In genomic region chr6:4637691-4638433, GRCh38 we compare ENCODE assay signal across 8 cellular contexts.
DNase-seq lines count a peak whose midpoint lies in the region; ATAC-seq and TF ChIP-seq lines count a peak whose summit lies in the region.

No MANE protein-coding gene starts in this region.

- H3K9me3 Mint-ChIP-seq in HFFc6, result no peaks in the 10 kb centered on the region

- TF ChIP-seq CTCF in GM06990 (IDR thresholded peaks at IDR 0.05; ENCODE audit: insufficient read depth, low read length, poor library complexity, severe bottlenecking) (no peak), HFFc6 (IDR thresholded peaks at IDR 0.05) (no peak)

- ATAC-seq in left lobe of liver, result no peak

- H3K27me3 Mint-ChIP-seq in HFFc6 (ENCODE audit: insufficient read depth), result no peaks in the 10 kb centered on the region

- no peak overlapping the region for H3K4me3 Mint-ChIP-seq in HFFc6

- H3K27ac Mint-ChIP-seq in HFFc6, result peak overlapping the region; percentile 48; the same call in 1 of the 2 replicates

- DNase-seq in GM06990 (ENCODE audit: extremely low read depth, insufficient read length), result peak; percentile 42
- peak; percentile 86 for DNase-seq in HFFc6
- peak; percentile 13 for DNase-seq in activated CD8-positive, alpha-beta memory T cell treated with anti-CD3 and anti-CD28 coated beads, Interleukin-2, amount 50 U/mL, for 24 hours (ENCODE audit: extremely low read depth)
- DNase-seq in non-pigmented ciliary epithelial cell (ENCODE audit: low read depth), result peak; percentile 67
- no peak for DNase-seq in OCI-M2 (lab: John Stamatoyannopoulos, UW; ENCODE audit: unreplicated experiment)
- DNase-seq in left lobe of liver (ENCODE audit: low spot score), result no peak
- DNase-seq in GDM1 (lab: John Stamatoyannopoulos, UW), result no peak
- DNase-seq in retina, result no peak

- H3K36me3 Mint-ChIP-seq in HFFc6 (ENCODE audit: low read depth), result no peaks in the 10 kb centered on the region

- H3K4me1 Mint-ChIP-seq in HFFc6 (ENCODE audit: low read depth), result peaks cover 27% of the 10 kb centered on the region

- H3K36me3 ChIP-seq in GM06990 (ENCODE audit: control insufficient read depth, insufficient read depth, low read length), result no peaks in the 10 kb centered on the region

- no peak overlapping the region for H3K4me3 ChIP-seq in GM06990 (replicated peaks; ENCODE audit: low read depth, low read length)

- H3K27me3 ChIP-seq in GM06990 (replicated peaks; ENCODE audit: control insufficient read depth, insufficient read depth, low read length), result no peaks in the 10 kb centered on the region

Comparison
In these comparisons a context has a peak if more than half of its experiments do, and no peak if none do; other contexts are left out.
1. DNase-seq: peak in GM06990 (single experiment), HFFc6 (single experiment), activated CD8-positive, alpha-beta memory T cell treated with anti-CD3 and anti-CD28 coated beads, Interleukin-2, amount 50 U/mL, for 24 hours (single experiment) and non-pigmented ciliary epithelial cell (single experiment); none in OCI-M2 (single experiment), left lobe of liver (single experiment), GDM1 (single experiment) and retina (single experiment).